In the genomic region with DNA sequence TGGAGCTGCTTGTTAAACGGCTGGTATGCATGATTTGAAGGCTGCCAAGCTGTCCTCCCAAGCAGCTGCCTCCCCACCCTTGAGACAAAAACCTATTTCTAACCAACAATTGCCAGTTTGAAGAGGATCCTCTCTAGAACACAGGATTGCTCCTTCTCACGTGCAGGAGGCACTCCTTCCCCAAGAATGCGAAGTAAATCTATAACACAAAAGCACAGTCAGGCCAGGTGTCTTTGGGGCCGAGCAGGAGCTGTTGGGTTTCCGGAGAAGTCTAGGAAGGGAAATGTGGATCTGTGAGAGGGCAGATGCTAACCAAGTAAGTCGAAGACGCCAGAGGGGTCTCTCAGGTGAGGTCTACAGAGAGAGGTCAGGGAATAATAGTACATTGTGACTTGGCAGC, we compare ENCODE assay signal across 18 cellular contexts. TPM values are rescaled to one million over a fixed set of nuclear protein-coding genes. Genes with fewer than 3 reads are reported as not detected.
DNase-seq lines count a peak whose midpoint lies in the region; ATAC-seq and TF ChIP-seq lines count a peak whose summit lies in the region.
"Had no signal": no experiment of that assay in that cellular context is flagged by ENCODE, and none has a peak within 500 bp of the region (broad histone marks: within the 10 kb centered on the region; RNA-seq: fewer than 3 reads in every experiment).

No MANE protein-coding gene starts in this region.

- H3K27ac Mint-ChIP-seq in GM23338, result no peak overlapping the region; the same call in 1 of the 2 replicates
- no peak overlapping the region for H3K27ac Mint-ChIP-seq in activated naive CD4-positive, alpha-beta T cell treated with anti-CD3 and anti-CD28 coated beads, Interleukin-2, amount 10 ng/mL, durations not matched to agents 7 days and 5 days
- H3K27ac Mint-ChIP-seq: CD8-positive, alpha-beta memory T cell had no signal

- no peaks in the 10 kb centered on the region for H3K27me3 ChIP-seq in GM23338 (ENCODE audit: insufficient read depth)
- H3K27me3 ChIP-seq in RWPE2 (ENCODE audit: insufficient read depth, poor library complexity, severe bottlenecking), result no peaks in the 10 kb centered on the region
- no peaks in the 10 kb centered on the region for H3K27me3 ChIP-seq in foreskin keratinocyte
- no peaks in the 10 kb centered on the region for H3K27me3 ChIP-seq in parathyroid adenoma (ENCODE audit: control insufficient read depth, insufficient read depth, low read length)
- no peaks in the 10 kb centered on the region for H3K27me3 ChIP-seq in tibial artery
- H3K27me3 ChIP-seq: BLaER1 treated with 17β-estradiol and CSF1 and Interleukin-3, amounts not matched to agents 10 nM and 100 nM; Peyer's patch had no signal

- H3K9me3 Mint-ChIP-seq in GM23338, result peaks cover 4% of the 10 kb centered on the region; the same call in 1 of the 3 replicates
- H3K9me3 Mint-ChIP-seq in activated naive CD4-positive, alpha-beta T cell treated with anti-CD3 and anti-CD28 coated beads, Interleukin-2, amount 10 ng/mL, durations not matched to agents 7 days and 5 days, result no peaks in the 10 kb centered on the region
- H3K9me3 Mint-ChIP-seq: CD8-positive, alpha-beta memory T cell had no signal

- peaks cover 15% of the 10 kb centered on the region for H3K4me1 Mint-ChIP-seq in GM23338
- peaks cover under 1% of the 10 kb centered on the region for H3K4me1 Mint-ChIP-seq in activated naive CD4-positive, alpha-beta T cell treated with anti-CD3 and anti-CD28 coated beads, Interleukin-2, amount 10 ng/mL, durations not matched to agents 7 days and 5 days

- H2AFZ ChIP-seq in GM23338 (no peak overlapping the region), parathyroid adenoma (no peak overlapping the region)

- ATAC-seq in GM23338, result peak; percentile 95
- ATAC-seq in RWPE2 (ENCODE audit: low read depth), result no peak
- ATAC-seq in foreskin keratinocyte, result no peak
- ATAC-seq: Right ventricle myocardium inferior had no signal

- CTCF ChIA-PET in activated naive CD4-positive, alpha-beta T cell treated with anti-CD3 and anti-CD28 coated beads, Interleukin-2, amount 10 ng/mL, durations not matched to agents 7 days and 5 days (lab: Charles Lee), result interaction anchor here (0.8 to 1.8 kb wide), 2 partner anchors 13 to 95 kb away, joined by 3 to 7 read pairs; no protein-coding TSS in a partner anchor

- no peaks in the 10 kb centered on the region for H4K20me1 ChIP-seq in GM23338 (replicated peaks; ENCODE audit: insufficient read depth)
- H4K20me1 ChIP-seq: BLaER1 treated with 17β-estradiol and CSF1 and Interleukin-3, amounts not matched to agents 10 nM and 100 nM had no signal

- no peaks in the 10 kb centered on the region for H3K9me2 ChIP-seq in GM23338 (ENCODE audit: insufficient read depth)

- TF ChIP-seq CTCF in GM23338 (conservative IDR thresholded peaks at IDR 0.05; ENCODE audit: low read depth in 2 of 2), result peak; percentile 37 to 76
- TF ChIP-seq CTCF in RWPE2 (IDR thresholded peaks at IDR 0.05; ENCODE audit: poor library complexity, severe bottlenecking), result peak; percentile 26
- peak; percentile 55 for TF ChIP-seq CTCF in foreskin keratinocyte (conservative IDR thresholded peaks at IDR 0.05)
- TF ChIP-seq CTCF in parathyroid adenoma (IDR thresholded peaks at IDR 0.05), result peak; percentile 10
- no peak for TF ChIP-seq CTCF in tibial artery (IDR thresholded peaks at IDR 0.05)

- DNase-seq in GM23338 (ENCODE audit: low spot score), result peak; percentile 79
- no peak for DNase-seq in RWPE2 (ENCODE audit: low spot score)
- peak in 1 of 2 donors; percentile 13 for DNase-seq in foreskin keratinocyte
- DNase-seq in NCI-H2196 treated with DMSO at 0.1 percent for 48 hours (lab: John Stamatoyannopoulos, UW; ENCODE audit: unreplicated experiment), result no peak
- no peak for DNase-seq in activated naive CD4-positive, alpha-beta T cell treated with anti-CD3 and anti-CD28 coated beads, Interleukin-2, amount 10 ng/mL, durations not matched to agents 7 days and 5 days
- DNase-seq in tibial artery, result no peak
- DNase-seq: CD8-positive, alpha-beta memory T cell; DMS79; KG1; NCI-H1436; NCI-H2029 treated with DMSO at 0.1 percent for 48 hours; NCI-H510A; NCI-H748 treated with DMSO at 0.1 percent for 48 hours; NK-92 treated with Interleukin-12 subunit alpha and Interleukin-12 subunit beta, amount 100 ng/mL, for 24 hours; Peyer's patch had no signal

- H3K36me3 ChIP-seq in GM23338 (ENCODE audit: insufficient read depth) (no peaks in the 10 kb centered on the region), RWPE2 (ENCODE audit: low read depth) (no peaks in the 10 kb centered on the region), parathyroid adenoma (ENCODE audit: control insufficient read depth, insufficient read depth, low read length) (no peaks in the 10 kb centered on the region), tibial artery (no peaks in the 10 kb centered on the region)
- H3K36me3 ChIP-seq: BLaER1 treated with 17β-estradiol and CSF1 and Interleukin-3, amounts not matched to agents 10 nM and 100 nM; Peyer's patch had no signal

- H3K4me3 ChIP-seq in GM23338, result no peak overlapping the region
- H3K4me3 ChIP-seq in RWPE2 (ENCODE audit: severe bottlenecking), result no peak overlapping the region
- no peak overlapping the region for H3K4me3 ChIP-seq in parathyroid adenoma (ENCODE audit: low read depth, low read length)
- no peak overlapping the region for H3K4me3 ChIP-seq in tibial artery
- H3K4me3 ChIP-seq: BLaER1 treated with 17β-estradiol and CSF1 and Interleukin-3, amounts not matched to agents 10 nM and 100 nM; Peyer's patch had no signal

- peaks cover 5% of the 10 kb centered on the region for H3K27me3 Mint-ChIP-seq in GM23338 (ENCODE audit: insufficient read depth, low read depth, poor library complexity)
- peaks cover 11% of the 10 kb centered on the region for H3K27me3 Mint-ChIP-seq in activated naive CD4-positive, alpha-beta T cell treated with anti-CD3 and anti-CD28 coated beads, Interleukin-2, amount 10 ng/mL, durations not matched to agents 7 days and 5 days

- H3K27ac ChIP-seq in GM23338 (ENCODE audit: low read depth), result no peak overlapping the region
- no peak overlapping the region for H3K27ac ChIP-seq in RWPE2 (ENCODE audit: poor library complexity, severe bottlenecking)
- H3K27ac ChIP-seq in foreskin keratinocyte, result no peak overlapping the region
- no peak overlapping the region for H3K27ac ChIP-seq in parathyroid adenoma
- H3K27ac ChIP-seq in tibial artery, result no peak overlapping the region
- H3K27ac ChIP-seq: BLaER1 treated with 17β-estradiol and CSF1 and Interleukin-3, amounts not matched to agents 10 nM and 100 nM; Peyer's patch had no signal

- H3K4me3 Mint-ChIP-seq in GM23338, result no peak overlapping the region
- no peak overlapping the region for H3K4me3 Mint-ChIP-seq in activated naive CD4-positive, alpha-beta T cell treated with anti-CD3 and anti-CD28 coated beads, Interleukin-2, amount 10 ng/mL, durations not matched to agents 7 days and 5 days
- H3K4me3 Mint-ChIP-seq: CD8-positive, alpha-beta memory T cell had no signal

- H3F3A ChIP-seq in GM23338 (replicated peaks; ENCODE audit: low read depth), result no peaks in the 10 kb centered on the region

- H3K79me2 ChIP-seq in GM23338 (replicated peaks; ENCODE audit: insufficient read depth), result no peaks in the 10 kb centered on the region
- no peaks in the 10 kb centered on the region for H3K79me2 ChIP-seq in parathyroid adenoma

- H3K4me1 ChIP-seq in GM23338 (ENCODE audit: insufficient read depth) (0 out of 2 replicates have a peak, but pooled peaks cover 3% of the 10 kb centered on the region), RWPE2 (ENCODE audit: insufficient read depth, poor library complexity, severe bottlenecking) (peaks cover 3% of the 10 kb centered on the region), foreskin keratinocyte (no peaks in the 10 kb centered on the region), parathyroid adenoma (no peaks in the 10 kb centered on the region), tibial artery (no peaks in the 10 kb centered on the region)
- H3K4me1 ChIP-seq: Peyer's patch had no signal

- no peak overlapping the region for H3K9ac ChIP-seq in parathyroid adenoma
- H3K9ac ChIP-seq: BLaER1 treated with 17β-estradiol and CSF1 and Interleukin-3, amounts not matched to agents 10 nM and 100 nM had no signal

- no peak overlapping the region for H3K4me2 ChIP-seq in GM23338
- H3K4me2 ChIP-seq in parathyroid adenoma (ENCODE audit: low read length), result no peak overlapping the region

- H3K36me3 Mint-ChIP-seq in GM23338 (ENCODE audit: low read depth), result no peaks in the 10 kb centered on the region
- H3K36me3 Mint-ChIP-seq in activated naive CD4-positive, alpha-beta T cell treated with anti-CD3 and anti-CD28 coated beads, Interleukin-2, amount 10 ng/mL, durations not matched to agents 7 days and 5 days, result no peaks in the 10 kb centered on the region
- H3K36me3 Mint-ChIP-seq: CD8-positive, alpha-beta memory T cell had no signal

- no peaks in the 10 kb centered on the region for H3K9me3 ChIP-seq in RWPE2 (ENCODE audit: severe bottlenecking)
- H3K9me3 ChIP-seq in parathyroid adenoma (ENCODE audit: control insufficient read depth, low read length), result no peaks in the 10 kb centered on the region
- no peaks in the 10 kb centered on the region for H3K9me3 ChIP-seq in tibial artery
- H3K9me3 ChIP-seq: Peyer's patch had no signal

- intact Hi-C loops in tibial artery (cut with DNase I; ENCODE audit: low total_unique reads), result no loop called here

TF ChIP-seq in GM23338, 12 proteins besides CTCF, POLR2A, EP300 and RAD21 (continues in another document):
- no peak for TF ChIP-seq EZH2phosphoT487 (IDR thresholded peaks at IDR 0.05; ENCODE audit: unreplicated experiment)

RNA-seq across cellular contexts. Expression of a gene that starts 35.4 kb away (rescaled TPM):
- 117 and 149 TPM in 2 replicates for total RNA-seq in GM23338 (2014; rRNA removed; shearing (Covaris generic))
- polyA plus RNA-seq in GM23338 (2016; fragmentation: Nextera tagmentation; extraction: Ambion mirVana) (47.0 and 47.6 TPM in 2 replicates), foreskin keratinocyte (25.3 and 31.3 TPM in 2 replicates)
- total RNA-seq in foreskin keratinocyte, result 37.2 and 38.1 TPM in 2 replicates

Comparison
In these comparisons a context has a peak if more than half of its experiments do, and no peak if none do; other contexts are left out.
1. CTCF ChIP-seq: peak in GM23338 (2 of 2), RWPE2 (single experiment), foreskin keratinocyte (single experiment) and parathyroid adenoma (single experiment); none in tibial artery (0 of 2).